Comparison of ENCODE assay signal across 1 cellular context in genomic region chr5:74640450-74641013, GRCh38.
A peak's percentile ranks its signal among the peaks of the same experiment; 100 is the strongest.
TF ChIP-seq lines count a peak whose summit lies in the region.

A gene with protein sequence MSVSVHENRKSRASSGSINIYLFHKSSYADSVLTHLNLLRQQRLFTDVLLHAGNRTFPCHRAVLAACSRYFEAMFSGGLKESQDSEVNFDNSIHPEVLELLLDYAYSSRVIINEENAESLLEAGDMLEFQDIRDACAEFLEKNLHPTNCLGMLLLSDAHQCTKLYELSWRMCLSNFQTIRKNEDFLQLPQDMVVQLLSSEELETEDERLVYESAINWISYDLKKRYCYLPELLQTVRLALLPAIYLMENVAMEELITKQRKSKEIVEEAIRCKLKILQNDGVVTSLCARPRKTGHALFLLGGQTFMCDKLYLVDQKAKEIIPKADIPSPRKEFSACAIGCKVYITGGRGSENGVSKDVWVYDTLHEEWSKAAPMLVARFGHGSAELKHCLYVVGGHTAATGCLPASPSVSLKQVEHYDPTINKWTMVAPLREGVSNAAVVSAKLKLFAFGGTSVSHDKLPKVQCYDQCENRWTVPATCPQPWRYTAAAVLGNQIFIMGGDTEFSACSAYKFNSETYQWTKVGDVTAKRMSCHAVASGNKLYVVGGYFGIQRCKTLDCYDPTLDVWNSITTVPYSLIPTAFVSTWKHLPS (minus strand): TSS chr5:74640728. CDS start chr5:74636485, 4,243 bp downstream.

TF ChIP-seq in HepG2, 621 proteins besides CTCF, POLR2A, EP300 and RAD21 (continued from another document and continues in another):
- TF ChIP-seq GLMP (CRISPR knock-in tag; IDR thresholded peaks at IDR 0.05; ENCODE audit: borderline replicate concordance) (no peak), ZNF782 (CRISPR knock-in tag; IDR thresholded peaks at IDR 0.05; ENCODE audit: borderline replicate concordance) (peak; percentile 58; the same call in 1 of the 2 replicates), TEAD3 (CRISPR knock-in tag; optimal IDR thresholded peaks at IDR 0.05; ENCODE audit: borderline replicate concordance) (peak; percentile 50), KLF13 (CRISPR knock-in tag; IDR thresholded peaks at IDR 0.05) (no peak), ESRRA (CRISPR knock-in tag; IDR thresholded peaks at IDR 0.05; ENCODE audit: low read depth) (no peak), ZNF335 (CRISPR knock-in tag; IDR thresholded peaks at IDR 0.05) (no peak), ZMYM2 (CRISPR knock-in tag; IDR thresholded peaks at IDR 0.05) (no peak), ZNF460 (CRISPR knock-in tag; IDR thresholded peaks at IDR 0.05; ENCODE audit: borderline replicate concordance) (no peak; the same call in 1 of the 2 replicates), ZFYVE20 (CRISPR knock-in tag; IDR thresholded peaks at IDR 0.05; ENCODE audit: borderline replicate concordance, low read depth) (no peak), JARID2 (CRISPR knock-in tag; IDR thresholded peaks at IDR 0.05; ENCODE audit: insufficient replicate concordance) (no peak), ZNF549 (CRISPR knock-in tag; IDR thresholded peaks at IDR 0.05) (no peak), ZNF674 (CRISPR knock-in tag; IDR thresholded peaks at IDR 0.05; ENCODE audit: low read depth) (peak; percentile 93), ZNF34 (CRISPR knock-in tag; IDR thresholded peaks at IDR 0.05; ENCODE audit: borderline replicate concordance) (peak; percentile 95; the same call in 1 of the 2 replicates), ZNF570 (CRISPR knock-in tag; IDR thresholded peaks at IDR 0.05; ENCODE audit: borderline replicate concordance) (no peak), ZNF501 (CRISPR knock-in tag; IDR thresholded peaks at IDR 0.05) (peak; percentile 12; the same call in 1 of the 2 replicates), ZNF17 (CRISPR knock-in tag; IDR thresholded peaks at IDR 0.05) (no peak), DRAP1 (CRISPR knock-in tag; IDR thresholded peaks at IDR 0.05) (peak; percentile 100), HCFC1 (IDR thresholded peaks at IDR 0.05; ENCODE audit: low read depth, low read length) (no peak), AKAP8 (CRISPR knock-in tag; IDR thresholded peaks at IDR 0.05) (peak; percentile 82; the same call in 1 of the 2 replicates), ZSCAN31 (CRISPR knock-in tag; IDR thresholded peaks at IDR 0.05; ENCODE audit: low read depth) (peak; percentile 93), ZNF776 (CRISPR knock-in tag; IDR thresholded peaks at IDR 0.05) (peak; percentile 79), ZNF691 (CRISPR knock-in tag; IDR thresholded peaks at IDR 0.05; ENCODE audit: borderline replicate concordance, low read depth) (no peak; the same call in 1 of the 2 replicates), SRSF4 (IDR thresholded peaks at IDR 0.05; ENCODE audit: low read depth, low read length, poor library complexity, severe bottlenecking) (peak; percentile 81), ZNF737 (CRISPR knock-in tag; IDR thresholded peaks at IDR 0.05; ENCODE audit: borderline replicate concordance) (no peak), SETDB1 (CRISPR knock-in tag; IDR thresholded peaks at IDR 0.05; ENCODE audit: borderline replicate concordance) (no peak), ZNF556 (CRISPR knock-in tag; IDR thresholded peaks at IDR 0.05; ENCODE audit: borderline replicate concordance) (peak; percentile 88; the same call in 1 of the 2 replicates), ZNF891 (CRISPR knock-in tag; IDR thresholded peaks at IDR 0.05) (no peak; the same call in 1 of the 2 replicates), CAMTA2 (CRISPR knock-in tag; IDR thresholded peaks at IDR 0.05; ENCODE audit: borderline replicate concordance) (peak; percentile 85), JUN (CRISPR knock-in tag; IDR thresholded peaks at IDR 0.05) (0 out of 2 replicates have a peak, but pooled peaks have one; percentile 9), SP5 (CRISPR knock-in tag; IDR thresholded peaks at IDR 0.05; ENCODE audit: borderline replicate concordance, low read depth) (peak; percentile 87), ZNF224 (CRISPR knock-in tag; IDR thresholded peaks at IDR 0.05) (no peak), ZNF431 (CRISPR knock-in tag; IDR thresholded peaks at IDR 0.05; ENCODE audit: borderline replicate concordance, low read depth) (no peak), ZBTB1 (CRISPR knock-in tag; IDR thresholded peaks at IDR 0.05; ENCODE audit: borderline replicate concordance) (no peak), EZH2 (conservative IDR thresholded peaks at IDR 0.05; ENCODE audit: low read depth, low read length) (no peak), BRD4 (CRISPR knock-in tag; IDR thresholded peaks at IDR 0.05) (no peak), ZKSCAN8 (CRISPR knock-in tag; IDR thresholded peaks at IDR 0.05; ENCODE audit: borderline replicate concordance) (peak; percentile 89), MYNN (CRISPR knock-in tag; IDR thresholded peaks at IDR 0.05; ENCODE audit: low read depth) (no peak), ZNF296 (CRISPR knock-in tag; conservative IDR thresholded peaks at IDR 0.05) (no peak; the same call in 1 of the 2 replicates), ZSCAN21 (CRISPR knock-in tag; IDR thresholded peaks at IDR 0.05; ENCODE audit: borderline replicate concordance) (peak; percentile 71), NFE2L2 (IDR thresholded peaks at IDR 0.05; ENCODE audit: low read length) (no peak), EHMT2 (IDR thresholded peaks at IDR 0.05; ENCODE audit: borderline replicate concordance, low read depth, low read length) (no peak), ZNF550 (CRISPR knock-in tag; IDR thresholded peaks at IDR 0.05; ENCODE audit: borderline replicate concordance) (no peak), TCF7L2 (IDR thresholded peaks at IDR 0.05; ENCODE audit: low read depth, low read length) (no peak), HDAC6 (IDR thresholded peaks at IDR 0.05; ENCODE audit: low read depth, low read length) (0 out of 2 replicates have a peak, but pooled peaks have one; percentile 40), HDAC2 (CRISPR knock-in tag; IDR thresholded peaks at IDR 0.05) (peak; percentile 53), ZNF562 (CRISPR knock-in tag; IDR thresholded peaks at IDR 0.05; ENCODE audit: borderline replicate concordance) (no peak), FOXM1 (CRISPR knock-in tag; IDR thresholded peaks at IDR 0.05) (no peak), SMAD1 (CRISPR knock-in tag; IDR thresholded peaks at IDR 0.05; ENCODE audit: borderline replicate concordance, low read depth) (no peak), ZNF652 (CRISPR knock-in tag; IDR thresholded peaks at IDR 0.05; ENCODE audit: borderline replicate concordance, low read depth) (peak; percentile 49), ZNF143 (CRISPR knock-in tag; IDR thresholded peaks at IDR 0.05) (no peak), RBFOX2 (IDR thresholded peaks at IDR 0.05; ENCODE audit: low read depth, low read length) (peak; percentile 100), ZNF780A (CRISPR knock-in tag; IDR thresholded peaks at IDR 0.05) (peak; percentile 79; the same call in 1 of the 2 replicates), ZNF567 (CRISPR knock-in tag; IDR thresholded peaks at IDR 0.05; ENCODE audit: borderline replicate concordance) (no peak), FOXA3 (CRISPR knock-in tag; IDR thresholded peaks at IDR 0.05) (peak; percentile 63), ELK4 (CRISPR knock-in tag; IDR thresholded peaks at IDR 0.05; ENCODE audit: borderline replicate concordance) (no peak), EED (CRISPR knock-in tag; IDR thresholded peaks at IDR 0.05) (peak; percentile 93; the same call in 1 of the 2 replicates), ZNF331 (CRISPR knock-in tag; IDR thresholded peaks at IDR 0.05) (peak; percentile 93), CHD4 (IDR thresholded peaks at IDR 0.05; ENCODE audit: borderline replicate concordance, low read length) (no peak)
- TF ChIP-seq, protein P1, sequence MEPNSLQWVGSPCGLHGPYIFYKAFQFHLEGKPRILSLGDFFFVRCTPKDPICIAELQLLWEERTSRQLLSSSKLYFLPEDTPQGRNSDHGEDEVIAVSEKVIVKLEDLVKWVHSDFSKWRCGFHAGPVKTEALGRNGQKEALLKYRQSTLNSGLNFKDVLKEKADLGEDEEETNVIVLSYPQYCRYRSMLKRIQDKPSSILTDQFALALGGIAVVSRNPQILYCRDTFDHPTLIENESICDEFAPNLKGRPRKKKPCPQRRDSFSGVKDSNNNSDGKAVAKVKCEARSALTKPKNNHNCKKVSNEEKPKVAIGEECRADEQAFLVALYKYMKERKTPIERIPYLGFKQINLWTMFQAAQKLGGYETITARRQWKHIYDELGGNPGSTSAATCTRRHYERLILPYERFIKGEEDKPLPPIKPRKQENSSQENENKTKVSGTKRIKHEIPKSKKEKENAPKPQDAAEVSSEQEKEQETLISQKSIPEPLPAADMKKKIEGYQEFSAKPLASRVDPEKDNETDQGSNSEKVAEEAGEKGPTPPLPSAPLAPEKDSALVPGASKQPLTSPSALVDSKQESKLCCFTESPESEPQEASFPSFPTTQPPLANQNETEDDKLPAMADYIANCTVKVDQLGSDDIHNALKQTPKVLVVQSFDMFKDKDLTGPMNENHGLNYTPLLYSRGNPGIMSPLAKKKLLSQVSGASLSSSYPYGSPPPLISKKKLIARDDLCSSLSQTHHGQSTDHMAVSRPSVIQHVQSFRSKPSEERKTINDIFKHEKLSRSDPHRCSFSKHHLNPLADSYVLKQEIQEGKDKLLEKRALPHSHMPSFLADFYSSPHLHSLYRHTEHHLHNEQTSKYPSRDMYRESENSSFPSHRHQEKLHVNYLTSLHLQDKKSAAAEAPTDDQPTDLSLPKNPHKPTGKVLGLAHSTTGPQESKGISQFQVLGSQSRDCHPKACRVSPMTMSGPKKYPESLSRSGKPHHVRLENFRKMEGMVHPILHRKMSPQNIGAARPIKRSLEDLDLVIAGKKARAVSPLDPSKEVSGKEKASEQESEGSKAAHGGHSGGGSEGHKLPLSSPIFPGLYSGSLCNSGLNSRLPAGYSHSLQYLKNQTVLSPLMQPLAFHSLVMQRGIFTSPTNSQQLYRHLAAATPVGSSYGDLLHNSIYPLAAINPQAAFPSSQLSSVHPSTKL (CRISPR knock-in tag; IDR thresholded peaks at IDR 0.05): peak; percentile 74
- TF ChIP-seq, protein P2, sequence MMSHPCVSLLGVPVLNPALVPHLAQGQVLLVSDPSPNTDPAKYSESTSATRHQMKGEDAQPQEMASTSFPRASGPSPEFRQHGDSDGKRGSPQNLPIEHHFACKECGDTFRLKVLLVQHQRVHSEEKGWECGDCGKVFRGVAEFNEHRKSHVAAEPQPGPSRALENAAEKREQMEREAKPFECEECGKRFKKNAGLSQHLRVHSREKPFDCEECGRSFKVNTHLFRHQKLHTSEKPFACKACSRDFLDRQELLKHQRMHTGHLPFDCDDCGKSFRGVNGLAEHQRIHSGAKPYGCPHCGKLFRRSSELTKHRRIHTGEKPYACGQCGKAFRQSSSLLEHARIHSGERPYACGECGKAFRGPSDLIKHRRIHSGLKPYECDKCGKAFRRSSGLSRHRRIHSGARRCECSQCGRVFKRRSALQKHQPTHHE (CRISPR knock-in tag; IDR thresholded peaks at IDR 0.05; ENCODE audit: borderline replicate concordance): peak; percentile 83; the same call in 1 of the 2 replicates
- TF ChIP-seq, protein P3, sequence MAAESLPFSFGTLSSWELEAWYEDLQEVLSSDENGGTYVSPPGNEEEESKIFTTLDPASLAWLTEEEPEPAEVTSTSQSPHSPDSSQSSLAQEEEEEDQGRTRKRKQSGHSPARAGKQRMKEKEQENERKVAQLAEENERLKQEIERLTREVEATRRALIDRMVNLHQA (CRISPR knock-in tag; IDR thresholded peaks at IDR 0.05): no peak
- TF ChIP-seq, protein P4, sequence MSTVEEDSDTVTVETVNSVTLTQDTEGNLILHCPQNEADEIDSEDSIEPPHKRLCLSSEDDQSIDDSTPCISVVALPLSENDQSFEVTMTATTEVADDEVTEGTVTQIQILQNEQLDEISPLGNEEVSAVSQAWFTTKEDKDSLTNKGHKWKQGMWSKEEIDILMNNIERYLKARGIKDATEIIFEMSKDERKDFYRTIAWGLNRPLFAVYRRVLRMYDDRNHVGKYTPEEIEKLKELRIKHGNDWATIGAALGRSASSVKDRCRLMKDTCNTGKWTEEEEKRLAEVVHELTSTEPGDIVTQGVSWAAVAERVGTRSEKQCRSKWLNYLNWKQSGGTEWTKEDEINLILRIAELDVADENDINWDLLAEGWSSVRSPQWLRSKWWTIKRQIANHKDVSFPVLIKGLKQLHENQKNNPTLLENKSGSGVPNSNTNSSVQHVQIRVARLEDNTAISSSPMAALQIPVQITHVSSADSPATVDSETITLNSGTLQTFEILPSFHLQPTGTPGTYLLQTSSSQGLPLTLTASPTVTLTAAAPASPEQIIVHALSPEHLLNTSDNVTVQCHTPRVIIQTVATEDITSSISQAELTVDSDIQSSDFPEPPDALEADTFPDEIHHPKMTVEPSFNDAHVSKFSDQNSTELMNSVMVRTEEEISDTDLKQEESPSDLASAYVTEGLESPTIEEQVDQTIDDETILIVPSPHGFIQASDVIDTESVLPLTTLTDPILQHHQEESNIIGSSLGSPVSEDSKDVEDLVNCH (CRISPR knock-in tag; IDR thresholded peaks at IDR 0.05): no peak
- TF ChIP-seq, protein P5, sequence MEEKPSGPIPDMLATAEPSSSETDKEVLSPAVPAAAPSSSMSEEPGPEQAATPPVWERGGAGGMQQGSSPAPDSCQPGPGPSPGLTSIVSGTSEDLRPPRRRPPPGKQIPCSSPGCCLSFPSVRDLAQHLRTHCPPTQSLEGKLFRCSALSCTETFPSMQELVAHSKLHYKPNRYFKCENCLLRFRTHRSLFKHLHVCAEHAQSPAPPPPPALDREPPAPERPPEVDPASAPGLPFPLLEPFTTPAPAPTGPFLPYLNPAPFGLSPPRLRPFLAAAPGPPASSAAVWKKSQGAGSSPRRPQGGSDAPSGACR (CRISPR knock-in tag; IDR thresholded peaks at IDR 0.05): peak; percentile 68
